8 cellular contexts compared by ENCODE assay signal in genomic region chr16:29594926-29595838, GRCh38.
A peak's percentile ranks its signal among the peaks of the same experiment; 100 is the strongest.
DNase-seq lines count a peak whose midpoint lies in the region; ATAC-seq, FAIRE-seq and TF ChIP-seq lines count a peak whose summit lies in the region.
"Not testable (repeated sequence)": the region's sequence is repeated elsewhere in the genome, so short reads cannot be mapped to it uniquely, and the experiment has no call there.

No MANE protein-coding gene starts in this region.

- not testable (repeated sequence) for H3K27me3 ChIP-seq in skeletal muscle tissue (ENCODE audit: control insufficient read depth in 3 of 3, insufficient read depth in 3 of 3, low read length in 3 of 3)

- not testable (repeated sequence) for H3K36me3 ChIP-seq in skeletal muscle tissue (ENCODE audit: control insufficient read depth in 3 of 3, insufficient read depth in 3 of 3, low read length in 3 of 3)

- H3K4me1 ChIP-seq in A549 (peaks cover 28% of the 10 kb centered on the region), skeletal muscle tissue (ENCODE audit: control insufficient read depth in 3 of 3, insufficient read depth in 3 of 3, low read length in 3 of 3) (peaks cover 0 to 11% (median 6%) of the 10 kb centered on the region in 3 donors)

- POLR2A ChIA-PET in A549 (lab: Yijun Ruan, JAX): not testable (repeated sequence)

- CTCF ChIA-PET in A549 (lab: Yijun Ruan, JAX): interaction anchor here (0.6 kb wide), 1 partner anchor 1582 kb away, joined by 3 read pairs; no protein-coding TSS in a partner anchor

- not testable (repeated sequence) for TF ChIP-seq CTCF in A549 (IDR thresholded peaks at IDR 0.05); WI38 (IDR thresholded peaks at IDR 0.05; ENCODE audit: low read depth, low read length)

- not testable (repeated sequence) for TF ChIP-seq EP300 in A549 (IDR thresholded peaks at IDR 0.05)

- peak; percentile 88 to 90 for ATAC-seq in A549
- ATAC-seq in GM18867 (IDR thresholded peaks at IDR 0.05; ENCODE audit: unreplicated experiment): peak; percentile 73
- ATAC-seq in HG03097 (IDR thresholded peaks at IDR 0.05; ENCODE audit: low FRiP score, unreplicated experiment): peak; percentile 73

- peak overlapping the region; percentile 75 to 86 (median 83) for H3K9ac ChIP-seq in skeletal muscle tissue (ENCODE audit: low read depth in 1 of 3, low read length in 3 of 3)

- H3K4me3 ChIP-seq in A549 (peak overlapping the region; percentile 44), WI38 (ENCODE audit: low read depth, low read length) (peak overlapping the region; percentile 65), skeletal muscle tissue (ENCODE audit: low read length in 3 of 3) (peak overlapping the region; percentile 74 to 83 (median 77))

- FAIRE-seq in A549 (lab: Jason Lieb, UNC): not testable (repeated sequence)

- WGBS in A549 (ENCODE audit: missing lambda C conversion rate): 1% methylated on average over 40 of the region's 91 CpGs

- H3K27ac ChIP-seq in A549: peak overlapping the region; percentile 79 to 97
- H3K27ac ChIP-seq in skeletal muscle tissue (ENCODE audit: low read depth, low read length): peak overlapping the region; percentile 85

- peak; percentile 64 for TF ChIP-seq POLR2A in A549 (IDR thresholded peaks at IDR 0.05; ENCODE audit: low read length)

- TF ChIP-seq RAD21 in A549 (conservative IDR thresholded peaks at IDR 0.05 in 1 of 2, IDR thresholded peaks at IDR 0.05 in 1 of 2): not testable (repeated sequence)

- DNase-seq in A549 (ENCODE audit: low read depth in 1 of 2, low spot score in 1 of 2) (peak; percentile 71 to 96), NCI-H2196 (lab: John Stamatoyannopoulos, UW; ENCODE audit: unreplicated experiment) (peak; percentile 98), T47D (ENCODE audit: low read depth in 1 of 2, low spot score in 1 of 2) (peak; percentile 79 to 96), iPS-NIHi11 (ENCODE audit: low spot score) (peak; percentile 74)

- peak overlapping the region; percentile 65 for H3K4me2 ChIP-seq in A549

- in situ Hi-C loops in T47D (cut with HindIII; ENCODE audit: low pct_unique_long_range_greater_than_20kb, low sequenced_read_pairs): not testable (repeated sequence)

- H3K9me3 ChIP-seq in A549; skeletal muscle tissue (ENCODE audit: control insufficient read depth in 3 of 3, low read length in 3 of 3): not testable (repeated sequence)

TF ChIP-seq in A549, 52 proteins besides CTCF, POLR2A, EP300 and RAD21:
- TF ChIP-seq JUN (IDR thresholded peaks at IDR 0.05) (peak; percentile 72 to 73; a peak in 3 of 5 replicates), MAX (IDR thresholded peaks at IDR 0.05) (peak; percentile 51; the same call in 1 of the 2 replicates), TFCP2L1 (CRISPR knock-in tag; IDR thresholded peaks at IDR 0.05) (0 out of 2 replicates have a peak, but pooled peaks have one; percentile 65), USF2 (IDR thresholded peaks at IDR 0.05) (peak; percentile 75), PHF8 (IDR thresholded peaks at IDR 0.05; ENCODE audit: borderline replicate concordance, low read depth) (peak; percentile 67; the same call in 1 of the 2 replicates), BCL3 (IDR thresholded peaks at IDR 0.05) (0 out of 3 replicates have a peak, but pooled peaks have one; percentile 42), BHLHE40 (IDR thresholded peaks at IDR 0.05; ENCODE audit: low read depth, low read length) (0 out of 2 replicates have a peak, but pooled peaks have one; percentile 52)
- TF ChIP-seq, protein P1, sequence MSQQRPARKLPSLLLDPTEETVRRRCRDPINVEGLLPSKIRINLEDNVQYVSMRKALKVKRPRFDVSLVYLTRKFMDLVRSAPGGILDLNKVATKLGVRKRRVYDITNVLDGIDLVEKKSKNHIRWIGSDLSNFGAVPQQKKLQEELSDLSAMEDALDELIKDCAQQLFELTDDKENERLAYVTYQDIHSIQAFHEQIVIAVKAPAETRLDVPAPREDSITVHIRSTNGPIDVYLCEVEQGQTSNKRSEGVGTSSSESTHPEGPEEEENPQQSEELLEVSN (IDR thresholded peaks at IDR 0.05; ENCODE audit: borderline replicate concordance, low read depth): peak; percentile 53

Comparison
In these comparisons a context has a peak if more than half of its experiments do, and no peak if none do; other contexts are left out.
1. Peak in every context shown above with its lines: DNase-seq, ATAC-seq, H3K4me3 ChIP-seq and H3K27ac ChIP-seq.